In genomic region chr12:76641961-76642360, GRCh38 we compare ENCODE assay signal across 23 cellular contexts.
"Had no signal": no experiment of that assay in that cellular context is flagged by ENCODE, and none has a peak within 500 bp of the region (broad histone marks: within the 10 kb centered on the region; RNA-seq: fewer than 3 reads in every experiment).

No MANE protein-coding gene starts in this region.

- H3K4me3 Mint-ChIP-seq: IgD-negative memory B cell had no signal

- H3K36me3 Mint-ChIP-seq: IgD-negative memory B cell had no signal

- H3K4me1 Mint-ChIP-seq: IgD-negative memory B cell had no signal

- ATAC-seq: HepG2, Panc1, PC-3, SK-N-SH treated with all-trans-retinoic acid at 6 μM for 48 hours had no signal

- H3K9me3 Mint-ChIP-seq: IgD-negative memory B cell had no signal

- H3K27ac Mint-ChIP-seq: IgD-negative memory B cell had no signal

- DNase-seq: KBM-7, MG63, NCI-H1092, NCI-H1105 treated with DMSO at 0.1 percent for 48 hours, NCI-H1417 treated with DMSO at 0.1 percent for 48 hours, NCI-H146, NCI-H187, NCI-H2029, NCI-H2081 treated with DMSO at 0.1 percent for 48 hours, NCI-H2171, NCI-H226, NCI-H446, NCI-H510A, NCI-H524 treated with DMSO at 0.1 percent for 48 hours, NCI-H69, NCI-H774, PC-3, SHP77 treated with DMSO at 0.1 percent for 48 hours, SJCRH30 had no signal
